In the genomic region with DNA sequence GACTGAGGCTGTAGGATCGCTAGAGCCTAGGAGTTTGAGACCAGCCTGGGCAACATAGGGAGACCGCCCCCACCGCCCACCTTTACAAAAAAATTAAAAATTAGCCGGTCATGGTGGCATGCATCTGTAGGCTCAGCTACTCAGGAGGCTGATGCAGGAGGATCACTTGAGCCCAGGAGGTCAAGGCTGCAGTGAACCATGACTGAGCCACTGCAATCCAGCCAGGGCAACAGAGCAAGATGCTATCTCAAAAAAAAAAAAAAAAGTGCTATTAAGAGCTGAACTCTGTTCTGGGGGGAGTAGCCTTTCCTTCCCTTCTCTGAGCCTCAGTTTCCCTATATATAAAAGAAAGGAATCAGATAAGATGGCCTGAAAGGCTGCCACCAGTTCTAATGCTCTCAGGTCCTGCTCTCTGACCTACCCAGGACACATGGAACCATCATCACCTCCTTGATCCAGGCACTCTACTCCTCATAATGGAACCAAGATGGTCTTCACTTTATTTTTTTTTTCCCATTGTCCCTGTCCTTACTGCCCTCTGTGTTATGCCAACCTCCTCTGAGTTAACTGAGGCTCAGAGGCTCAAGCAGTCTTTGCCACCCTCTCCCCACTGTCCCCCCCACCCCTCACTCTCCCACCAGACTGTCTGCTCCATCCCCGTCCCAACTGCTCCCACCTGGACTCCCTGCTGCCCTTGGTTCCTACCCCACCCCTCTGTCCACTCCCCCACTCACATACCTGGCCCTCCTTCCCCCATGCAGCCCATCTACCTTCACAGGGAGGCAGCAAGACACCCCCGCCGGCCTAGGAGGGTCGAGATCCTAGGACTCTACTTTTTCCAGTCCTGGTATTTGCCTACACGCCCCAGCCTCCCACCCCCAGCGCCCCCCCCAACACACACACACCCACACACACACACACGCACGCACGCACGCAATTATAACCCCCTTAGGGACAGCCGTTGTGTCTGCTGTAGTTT, we compare ENCODE assay signal across 9 cellular contexts. TPM values are rescaled to one million over a fixed set of nuclear protein-coding genes. Genes with fewer than 3 reads are reported as not detected.
A peak's percentile ranks its signal among the peaks of the same experiment; 100 is the strongest.
DNase-seq lines count a peak whose midpoint lies in the region; ATAC-seq and TF ChIP-seq lines count a peak whose summit lies in the region.
"Had no signal": no experiment of that assay in that cellular context is flagged by ENCODE, and none has a peak within 500 bp of the region (broad histone marks: within the 10 kb centered on the region; RNA-seq: fewer than 3 reads in every experiment).

No MANE protein-coding gene starts in this region.

- peak overlapping the region in 4 of 5 experiments; percentile 76 to 86 (median 84) for H3K4me3 Mint-ChIP-seq in brain
- no peak overlapping the region for H3K4me3 Mint-ChIP-seq in mesothelial cell of epicardium

- intact Hi-C loops in heart left ventricle (cut with DNase I) = loop anchor here (5.0 to 10.0 kb wide), 12 partner anchors 113 to 1060 kb away; no protein-coding TSS in a partner anchor
- intact Hi-C loops in cardiac septum (cut with DNase I) = loop anchor here (5.0 kb wide), 2 partner anchors 758 to 863 kb away; no protein-coding TSS in a partner anchor
- intact Hi-C loops in mucosa of descending colon (cut with DNase I, micrococcal nuclease) = loop anchor here (5.0 to 10.0 kb wide), 4 partner anchors 118 to 863 kb away; no protein-coding TSS in a partner anchor
- intact Hi-C loops in vagina (cut with DNase I) = no loop called here

- H3K4me1 Mint-ChIP-seq in brain (peaks cover 39% of the 10 kb centered on the region), mesothelial cell of epicardium (peaks cover 24% of the 10 kb centered on the region)

- H3K36me3 ChIP-seq in heart left ventricle (no peaks in the 10 kb centered on the region), mucosa of descending colon (ENCODE audit: low read depth) (no peaks in the 10 kb centered on the region), vagina (no peaks in the 10 kb centered on the region)

- TF ChIP-seq CTCF in heart left ventricle (IDR thresholded peaks at IDR 0.05) (no peak), brain (conservative IDR thresholded peaks at IDR 0.05) (no peak), mucosa of descending colon (IDR thresholded peaks at IDR 0.05) (no peak), vagina (IDR thresholded peaks at IDR 0.05) (no peak), mesothelial cell of epicardium (IDR thresholded peaks at IDR 0.05; ENCODE audit: unreplicated experiment) (no peak)

- H3K4me3 ChIP-seq in heart left ventricle = peak overlapping the region in 11 of 12 donors; percentile 30 to 70 (median 51)
- no peak overlapping the region for H3K4me3 ChIP-seq in mucosa of descending colon
- peak overlapping the region; percentile 52 to 62 for H3K4me3 ChIP-seq in vagina

- H3K27ac ChIP-seq in heart left ventricle (no peak overlapping the region), vagina (peak overlapping the region; percentile 97)

- ATAC-seq in heart left ventricle (no peak), mucosa of descending colon (no peak)

- H3K27ac Mint-ChIP-seq in brain = peak overlapping the region in 4 of 5 experiments; percentile 96 to 99 (median 98)
- H3K27ac Mint-ChIP-seq in mesothelial cell of epicardium = no peak overlapping the region

- H3K27me3 Mint-ChIP-seq in brain = peaks cover 5% of the 10 kb centered on the region
- no peaks in the 10 kb centered on the region for H3K27me3 Mint-ChIP-seq in mesothelial cell of epicardium (ENCODE audit: low read depth)

- H3K4me1 ChIP-seq in heart left ventricle = peaks cover 0 to 36% (median 14%) of the 10 kb centered on the region in 12 donors
- peaks cover 22% of the 10 kb centered on the region for H3K4me1 ChIP-seq in mucosa of descending colon (ENCODE audit: low read depth)
- peaks cover 46% of the 10 kb centered on the region for H3K4me1 ChIP-seq in vagina

- TF ChIP-seq POLR2A in heart left ventricle (IDR thresholded peaks at IDR 0.05) = no peak
- no peak for TF ChIP-seq POLR2A in vagina (IDR thresholded peaks at IDR 0.05)

- no peaks in the 10 kb centered on the region for H3K36me3 Mint-ChIP-seq in brain
- H3K36me3 Mint-ChIP-seq in mesothelial cell of epicardium = no peaks in the 10 kb centered on the region

- H3K9me3 ChIP-seq in heart left ventricle (no peaks in the 10 kb centered on the region), mucosa of descending colon (no peaks in the 10 kb centered on the region), vagina (no peaks in the 10 kb centered on the region)

- H3K27me3 ChIP-seq in heart left ventricle (no peaks in the 10 kb centered on the region), vagina (no peaks in the 10 kb centered on the region)

- 50 to 61% (median 54%) methylated on average over 14 to 15 of the region's 15 CpGs for WGBS in heart left ventricle, 4 donors

- H3K9me3 Mint-ChIP-seq in brain (no peaks in the 10 kb centered on the region), mesothelial cell of epicardium (no peaks in the 10 kb centered on the region)

- DNase-seq in heart left ventricle (peak in 2 of 5 donors; percentile 8 to 54), cardiac septum (ENCODE audit: low spot score) (no peak), mucosa of descending colon (peak in 2 of 3 donors; percentile 46 to 61), vagina (ENCODE audit: extremely low spot score in 2 of 2) (no peak), NCI-H510A (lab: John Stamatoyannopoulos, UW) (no peak), AG08396 (ENCODE audit: low spot score) (no peak), mesothelial cell of epicardium (ENCODE audit: low spot score in 2 of 2, unreplicated experiment in 2 of 2) (no peak)

RNA-seq across cellular contexts. Expression of a gene that starts 23.8 kb away (rescaled TPM):
- 1,000 to 10,000 TPM in 6 of 9 donors, 100 to 1,000 TPM in 3; 402 to 1,338 (median 1,177) TPM for total RNA-seq in heart left ventricle
- 1,000 to 10,000 TPM in 1 of 2 donors, 100 to 1,000 TPM in 1; 911 to 1,001 TPM for polyA plus RNA-seq in heart left ventricle
- total RNA-seq in cardiac septum = 1,014 TPM
- polyA plus RNA-seq in brain (ENCODE audit: insufficient read depth, low read depth, low replicate concordance) = 1,760 TPM
- total RNA-seq in mucosa of descending colon = 100 to 1,000 TPM; 547 to 915 (median 566) TPM
- 204 TPM for total RNA-seq in vagina
- total RNA-seq in mesothelial cell of epicardium = 600 to 610 TPM (median 606 TPM) in 3 replicates

RNA-seq across cellular contexts. Expression of a gene that starts 40.5 kb away (rescaled TPM):
- total RNA-seq in heart left ventricle (under 1 TPM in 1 of 9 donors, not detected in 8; 0.60 TPM), cardiac septum (not detected), mucosa of descending colon (under 1 TPM in 1 of 3 donors, not detected in 2; 0.76 TPM), vagina (165 TPM), mesothelial cell of epicardium (221 to 238 TPM (median 232 TPM) in 3 replicates)
- polyA plus RNA-seq in heart left ventricle (not detected), brain (ENCODE audit: insufficient read depth, low read depth, low replicate concordance) (16.0 TPM)

RNA-seq across cellular contexts. Expression of a gene that starts 47.3 kb away (rescaled TPM):
- not detected for total RNA-seq in heart left ventricle
- polyA plus RNA-seq in heart left ventricle = not detected
- not detected for total RNA-seq in cardiac septum
- not detected for polyA plus RNA-seq in brain (ENCODE audit: insufficient read depth, low read depth, low replicate concordance)
- total RNA-seq in mucosa of descending colon = not detected
- total RNA-seq in vagina = not detected
- not detected in 3 replicates for total RNA-seq in mesothelial cell of epicardium
- total RNA-seq: left colon had no signal

RNA-seq across cellular contexts. Expression of a gene that starts 52.3 kb away (rescaled TPM):
- total RNA-seq in heart left ventricle (not detected), cardiac septum (not detected), mucosa of descending colon (not detected), vagina (872 TPM), mesothelial cell of epicardium (0.40 to 0.79 TPM (median 0.40 TPM) in 3 replicates)
- polyA plus RNA-seq in heart left ventricle (under 1 TPM in 1 of 2 donors, not detected in 1; 0.06 TPM), brain (ENCODE audit: insufficient read depth, low read depth, low replicate concordance) (not detected)
- total RNA-seq: left colon had no signal

Comparison
In these comparisons a context has a peak if more than half of its experiments do, and no peak if none do; other contexts are left out.
1. DNase-seq: peak in mucosa of descending colon (2 of 3); none in cardiac septum (single experiment), vagina (0 of 2), NCI-H510A (single experiment), AG08396 (single experiment) and mesothelial cell of epicardium (0 of 2).
2. RNA of a gene that starts 40.5 kb away (total RNA-seq): 221 to 238 TPM in mesothelial cell of epicardium and 165 TPM in vagina (single experiment); 0.76 TPM in mucosa of descending colon, 0.60 TPM in heart left ventricle and not detected in cardiac septum (single experiment); every median in the first group is over 10 times any median in the second.